Comparison of ENCODE assay signal across 2 cellular contexts in the genomic region with DNA sequence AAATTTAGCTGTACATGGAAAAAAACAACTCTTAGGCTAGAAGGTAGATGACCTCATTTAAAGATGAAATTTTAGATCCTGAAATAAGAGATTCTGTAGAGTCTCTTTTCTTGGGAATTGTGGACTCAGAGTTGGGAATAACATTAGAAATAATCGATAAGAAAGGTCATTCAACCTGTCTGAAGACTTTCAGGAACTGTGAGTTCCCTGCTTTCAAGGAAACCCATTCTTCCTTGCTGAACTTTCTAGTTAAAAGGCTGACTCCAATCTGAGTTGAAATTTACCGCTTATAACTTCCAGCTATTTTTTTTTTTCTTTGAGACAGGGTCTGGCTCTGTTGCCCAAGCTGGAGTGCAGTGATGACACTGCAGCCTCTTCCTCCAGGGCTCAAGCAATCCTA.
TF ChIP-seq lines count a peak whose summit lies in the region.

No MANE protein-coding gene starts in this region.

TF ChIP-seq in GM23338, 12 proteins besides CTCF, POLR2A, EP300 and RAD21:
- TF ChIP-seq ZNF114 (CRISPR knock-in tag; IDR thresholded peaks at IDR 0.05) (no peak), NANOG (IDR thresholded peaks at IDR 0.05; ENCODE audit: borderline replicate concordance) (no peak), EZH2 (IDR thresholded peaks at IDR 0.05; ENCODE audit: low read depth, unreplicated experiment) (no peak), ZNF331 (CRISPR knock-in tag; IDR thresholded peaks at IDR 0.05; ENCODE audit: low read depth) (no peak), EZH2phosphoT487 (IDR thresholded peaks at IDR 0.05; ENCODE audit: unreplicated experiment) (no peak)
- TF ChIP-seq, protein P1, sequence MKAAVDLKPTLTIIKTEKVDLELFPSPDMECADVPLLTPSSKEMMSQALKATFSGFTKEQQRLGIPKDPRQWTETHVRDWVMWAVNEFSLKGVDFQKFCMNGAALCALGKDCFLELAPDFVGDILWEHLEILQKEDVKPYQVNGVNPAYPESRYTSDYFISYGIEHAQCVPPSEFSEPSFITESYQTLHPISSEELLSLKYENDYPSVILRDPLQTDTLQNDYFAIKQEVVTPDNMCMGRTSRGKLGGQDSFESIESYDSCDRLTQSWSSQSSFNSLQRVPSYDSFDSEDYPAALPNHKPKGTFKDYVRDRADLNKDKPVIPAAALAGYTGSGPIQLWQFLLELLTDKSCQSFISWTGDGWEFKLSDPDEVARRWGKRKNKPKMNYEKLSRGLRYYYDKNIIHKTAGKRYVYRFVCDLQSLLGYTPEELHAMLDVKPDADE (IDR thresholded peaks at IDR 0.05) = no peak
TF ChIP-seq in GM23338: peak in this region for 0.

TF ChIP-seq in H1, 55 proteins besides CTCF, POLR2A, EP300 and RAD21:
- TF ChIP-seq BRCA1 (IDR thresholded peaks at IDR 0.05; ENCODE audit: low read depth, low read length) (no peak), TAF1 (IDR thresholded peaks at IDR 0.05; ENCODE audit: low read depth, low read length) (no peak)
